10 cellular contexts compared by ENCODE assay signal in the genomic region with DNA sequence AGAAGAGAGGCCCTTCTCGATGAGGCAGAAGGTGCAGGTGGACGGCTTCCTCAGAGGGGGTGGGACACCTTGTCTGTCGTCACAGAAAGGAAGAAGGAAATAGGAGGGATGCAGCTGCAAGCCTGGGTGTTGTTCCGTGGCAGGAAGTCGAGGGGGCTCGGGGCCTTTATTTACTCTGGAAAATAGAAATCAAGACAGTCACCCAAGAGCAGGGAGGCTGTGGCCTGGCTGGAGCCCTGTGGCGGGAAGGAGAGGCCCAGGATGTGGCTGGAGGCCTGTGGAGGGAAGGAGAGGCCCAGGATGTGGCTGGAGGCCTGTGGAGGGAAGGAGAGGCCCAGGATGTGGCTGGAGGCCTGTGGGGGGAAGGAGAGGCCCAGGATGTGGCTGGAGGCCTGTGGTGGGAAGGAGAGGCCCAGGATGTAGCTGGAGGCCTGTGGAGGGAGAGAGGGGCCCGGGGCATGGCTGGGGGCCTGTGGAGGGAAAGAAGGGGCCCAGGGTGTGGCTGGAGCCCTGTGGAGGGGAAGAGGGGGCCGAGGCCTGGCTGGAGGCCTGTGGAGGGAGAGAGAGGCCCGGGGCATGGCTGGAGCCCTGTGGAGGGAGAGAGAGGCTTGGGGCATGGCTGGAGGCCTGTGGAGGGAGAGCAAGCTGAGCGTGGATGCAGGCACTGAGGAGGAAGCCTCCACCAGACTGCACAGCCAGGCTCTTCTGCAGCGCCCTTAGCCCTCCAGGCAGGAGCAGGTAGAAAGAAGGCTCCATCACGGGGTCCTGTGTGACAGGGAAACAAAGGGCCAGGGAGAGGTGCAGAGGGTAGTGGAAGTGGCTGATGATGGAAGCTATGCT.
DNase-seq lines count a peak whose midpoint lies in the region; ATAC-seq and TF ChIP-seq lines count a peak whose summit lies in the region.
"Had no signal": no experiment of that assay in that cellular context is flagged by ENCODE, and none has a peak within 500 bp of the region (broad histone marks: within the 10 kb centered on the region; RNA-seq: fewer than 3 reads in every experiment).

No MANE protein-coding gene starts in this region.

- no peak overlapping the region for H3K4me3 ChIP-seq in CD8-positive, alpha-beta memory T cell (ENCODE audit: low read length)
- H3K4me3 ChIP-seq in Jurkat, Clone E6-1 (ENCODE audit: low read length): no peak overlapping the region
- H3K4me3 ChIP-seq in breast epithelium: no peak overlapping the region

- peak overlapping the region; percentile 21 to 90 (median 63) for H3K4me3 Mint-ChIP-seq in CD8-positive, alpha-beta memory T cell
- no peak overlapping the region for H3K4me3 Mint-ChIP-seq in activated T-cell treated with anti-CD3 and anti-CD28 coated beads, Interleukin-2, amount 50 U/mL, for 4 hours
- peak overlapping the region; percentile 52 for H3K4me3 Mint-ChIP-seq in natural killer cell treated with Interleukin-12 subunit alpha and Interleukin-12 subunit beta and Interleukin-15 and Interleukin-18, amount 100 ng/mL, for 72 hours

- H3K27me3 ChIP-seq in CD8-positive, alpha-beta memory T cell (ENCODE audit: insufficient read depth, low read length, poor library complexity, severe bottlenecking): no peaks in the 10 kb centered on the region
- no peaks in the 10 kb centered on the region for H3K27me3 ChIP-seq in breast epithelium

- CTCF ChIA-PET in CD8-positive, alpha-beta memory T cell (lab: Charles Lee): interaction anchor here (1.9 kb wide), 1 partner anchor 83 kb away, joined by 5 read pairs; no protein-coding TSS in a partner anchor

- no peak for TF ChIP-seq CTCF in breast epithelium (IDR thresholded peaks at IDR 0.05)

- POLR2A ChIA-PET in CD8-positive, alpha-beta memory T cell (lab: Charles Lee): interaction anchor here (0.7 to 2.2 kb wide), 2 partner anchors 24 to 494 kb away, joined by 4 to 12 read pairs; no protein-coding TSS in a partner anchor

- no peaks in the 10 kb centered on the region for H3K27me3 Mint-ChIP-seq in CD8-positive, alpha-beta memory T cell
- no peaks in the 10 kb centered on the region for H3K27me3 Mint-ChIP-seq in activated T-cell treated with anti-CD3 and anti-CD28 coated beads, Interleukin-2, amount 50 U/mL, for 4 hours (ENCODE audit: low read depth)
- no peaks in the 10 kb centered on the region for H3K27me3 Mint-ChIP-seq in natural killer cell treated with Interleukin-12 subunit alpha and Interleukin-12 subunit beta and Interleukin-15 and Interleukin-18, amount 100 ng/mL, for 72 hours

- intact Hi-C loops in breast epithelium (cut with DNase I; ENCODE audit: low total_unique reads): no loop called here

- H3K27ac ChIP-seq in CD8-positive, alpha-beta memory T cell (ENCODE audit: low read depth, low read length): peak overlapping the region; percentile 22
- H3K27ac ChIP-seq in breast epithelium: no peak overlapping the region

- peak overlapping the region; percentile 75 to 99 (median 90) for H3K27ac Mint-ChIP-seq in CD8-positive, alpha-beta memory T cell
- peak overlapping the region; percentile 81 to 96 for H3K27ac Mint-ChIP-seq in natural killer cell treated with Interleukin-12 subunit alpha and Interleukin-12 subunit beta and Interleukin-15 and Interleukin-18, amount 100 ng/mL, for 72 hours

- ATAC-seq in activated T-cell treated with anti-CD3 and anti-CD28 coated beads, Interleukin-2, amount 50 U/mL, for 4 hours: peak; percentile 18 to 48
- peak; percentile 70 to 75 for ATAC-seq in natural killer cell treated with Interleukin-12 subunit alpha and Interleukin-12 subunit beta and Interleukin-15 and Interleukin-18, amount 100 ng/mL, for 72 hours
- no peak for ATAC-seq in SK-N-SH treated with all-trans-retinoic acid at 6 μM for 48 hours
- ATAC-seq: PC-3 had no signal

- no peak for TF ChIP-seq POLR2A in breast epithelium (IDR thresholded peaks at IDR 0.05)

- H3K36me3 Mint-ChIP-seq in CD8-positive, alpha-beta memory T cell: peaks cover 3 to 31% (median 6%) of the 10 kb centered on the region in 3 donors
- peaks cover 3% of the 10 kb centered on the region for H3K36me3 Mint-ChIP-seq in activated T-cell treated with anti-CD3 and anti-CD28 coated beads, Interleukin-2, amount 50 U/mL, for 4 hours (ENCODE audit: insufficient read depth)
- H3K36me3 Mint-ChIP-seq in natural killer cell treated with Interleukin-12 subunit alpha and Interleukin-12 subunit beta and Interleukin-15 and Interleukin-18, amount 100 ng/mL, for 72 hours: peaks cover 33% of the 10 kb centered on the region

- peaks cover 16 to 24% (median 17%) of the 10 kb centered on the region in 5 donors for H3K9me3 Mint-ChIP-seq in CD8-positive, alpha-beta memory T cell
- peaks cover 20% of the 10 kb centered on the region for H3K9me3 Mint-ChIP-seq in activated T-cell treated with anti-CD3 and anti-CD28 coated beads, Interleukin-2, amount 50 U/mL, for 4 hours
- peaks cover 22% of the 10 kb centered on the region for H3K9me3 Mint-ChIP-seq in natural killer cell treated with Interleukin-12 subunit alpha and Interleukin-12 subunit beta and Interleukin-15 and Interleukin-18, amount 100 ng/mL, for 72 hours

- peaks cover 53 to 70% (median 66%) of the 10 kb centered on the region in 3 donors for H3K4me1 Mint-ChIP-seq in CD8-positive, alpha-beta memory T cell
- H3K4me1 Mint-ChIP-seq in activated T-cell treated with anti-CD3 and anti-CD28 coated beads, Interleukin-2, amount 50 U/mL, for 4 hours (ENCODE audit: low read depth): peaks cover 33% of the 10 kb centered on the region
- H3K4me1 Mint-ChIP-seq in natural killer cell treated with Interleukin-12 subunit alpha and Interleukin-12 subunit beta and Interleukin-15 and Interleukin-18, amount 100 ng/mL, for 72 hours (ENCODE audit: low read depth in 2 of 2): peaks cover 50 to 59% of the 10 kb centered on the region in 2 donors

- peaks cover 8% of the 10 kb centered on the region for H3K9me3 ChIP-seq in CD8-positive, alpha-beta memory T cell (ENCODE audit: low read length)
- peaks cover 0 to 8% of the 10 kb centered on the region in 2 donors for H3K9me3 ChIP-seq in breast epithelium

- DNase-seq in CD8-positive, alpha-beta memory T cell: peak in 3 of 5 donors; percentile 22 to 51 (median 23)
- peak; percentile 81 for DNase-seq in Jurkat, Clone E6-1 (ENCODE audit: low read depth, low spot score)
- no peak for DNase-seq in activated T-cell treated with anti-CD3 and anti-CD28 coated beads, Interleukin-2, amount 50 U/mL, for 4 hours
- DNase-seq in natural killer cell treated with Interleukin-12 subunit alpha and Interleukin-12 subunit beta and Interleukin-15 and Interleukin-18, amount 100 ng/mL, for 72 hours (ENCODE audit: low spot score): peak; percentile 71
- DNase-seq in C1 segment of cervical spinal cord (lab: John Stamatoyannopoulos, UW): no peak
- no peak for DNase-seq in breast epithelium (ENCODE audit: low spot score in 2 of 2)
- DNase-seq in midbrain (lab: John Stamatoyannopoulos, UW): no peak
- DNase-seq: Calu3, PC-3 had no signal

- H3K36me3 ChIP-seq in CD8-positive, alpha-beta memory T cell (ENCODE audit: insufficient read depth, low read length): no peaks in the 10 kb centered on the region
- H3K36me3 ChIP-seq in breast epithelium: no peaks in the 10 kb centered on the region

- peaks cover 25% of the 10 kb centered on the region for H3K4me1 ChIP-seq in CD8-positive, alpha-beta memory T cell (ENCODE audit: insufficient read depth, low read length)
- no peaks in the 10 kb centered on the region for H3K4me1 ChIP-seq in breast epithelium

TF ChIP-seq in SK-N-SH treated with all-trans-retinoic acid at 6 μM for 48 hours, 23 proteins besides CTCF, POLR2A, EP300 and RAD21 (continues in another document):
- TF ChIP-seq, protein P1, sequence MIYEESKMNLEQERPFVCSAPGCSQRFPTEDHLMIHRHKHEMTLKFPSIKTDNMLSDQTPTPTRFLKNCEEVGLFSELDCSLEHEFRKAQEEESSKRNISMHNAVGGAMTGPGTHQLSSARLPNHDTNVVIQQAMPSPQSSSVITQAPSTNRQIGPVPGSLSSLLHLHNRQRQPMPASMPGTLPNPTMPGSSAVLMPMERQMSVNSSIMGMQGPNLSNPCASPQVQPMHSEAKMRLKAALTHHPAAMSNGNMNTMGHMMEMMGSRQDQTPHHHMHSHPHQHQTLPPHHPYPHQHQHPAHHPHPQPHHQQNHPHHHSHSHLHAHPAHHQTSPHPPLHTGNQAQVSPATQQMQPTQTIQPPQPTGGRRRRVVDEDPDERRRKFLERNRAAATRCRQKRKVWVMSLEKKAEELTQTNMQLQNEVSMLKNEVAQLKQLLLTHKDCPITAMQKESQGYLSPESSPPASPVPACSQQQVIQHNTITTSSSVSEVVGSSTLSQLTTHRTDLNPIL (CRISPR knock-in tag; IDR thresholded peaks at IDR 0.05; ENCODE audit: low read depth): no peak
- TF ChIP-seq ZFP3 (CRISPR knock-in tag; IDR thresholded peaks at IDR 0.05) (no peak), ZC3H10 (CRISPR knock-in tag; IDR thresholded peaks at IDR 0.05) (no peak), TOX (CRISPR knock-in tag; IDR thresholded peaks at IDR 0.05; ENCODE audit: borderline replicate concordance) (no peak), ARNTL (CRISPR knock-in tag; IDR thresholded peaks at IDR 0.05; ENCODE audit: borderline replicate concordance, low read depth) (no peak), ISL1 (CRISPR knock-in tag; IDR thresholded peaks at IDR 0.05) (no peak)
- TF ChIP-seq, protein P2, sequence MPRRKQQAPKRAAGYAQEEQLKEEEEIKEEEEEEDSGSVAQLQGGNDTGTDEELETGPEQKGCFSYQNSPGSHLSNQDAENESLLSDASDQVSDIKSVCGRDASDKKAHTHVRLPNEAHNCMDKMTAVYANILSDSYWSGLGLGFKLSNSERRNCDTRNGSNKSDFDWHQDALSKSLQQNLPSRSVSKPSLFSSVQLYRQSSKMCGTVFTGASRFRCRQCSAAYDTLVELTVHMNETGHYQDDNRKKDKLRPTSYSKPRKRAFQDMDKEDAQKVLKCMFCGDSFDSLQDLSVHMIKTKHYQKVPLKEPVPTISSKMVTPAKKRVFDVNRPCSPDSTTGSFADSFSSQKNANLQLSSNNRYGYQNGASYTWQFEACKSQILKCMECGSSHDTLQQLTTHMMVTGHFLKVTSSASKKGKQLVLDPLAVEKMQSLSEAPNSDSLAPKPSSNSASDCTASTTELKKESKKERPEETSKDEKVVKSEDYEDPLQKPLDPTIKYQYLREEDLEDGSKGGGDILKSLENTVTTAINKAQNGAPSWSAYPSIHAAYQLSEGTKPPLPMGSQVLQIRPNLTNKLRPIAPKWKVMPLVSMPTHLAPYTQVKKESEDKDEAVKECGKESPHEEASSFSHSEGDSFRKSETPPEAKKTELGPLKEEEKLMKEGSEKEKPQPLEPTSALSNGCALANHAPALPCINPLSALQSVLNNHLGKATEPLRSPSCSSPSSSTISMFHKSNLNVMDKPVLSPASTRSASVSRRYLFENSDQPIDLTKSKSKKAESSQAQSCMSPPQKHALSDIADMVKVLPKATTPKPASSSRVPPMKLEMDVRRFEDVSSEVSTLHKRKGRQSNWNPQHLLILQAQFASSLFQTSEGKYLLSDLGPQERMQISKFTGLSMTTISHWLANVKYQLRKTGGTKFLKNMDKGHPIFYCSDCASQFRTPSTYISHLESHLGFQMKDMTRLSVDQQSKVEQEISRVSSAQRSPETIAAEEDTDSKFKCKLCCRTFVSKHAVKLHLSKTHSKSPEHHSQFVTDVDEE (CRISPR knock-in tag; IDR thresholded peaks at IDR 0.05): no peak

Comparison
In these comparisons a context has a peak if more than half of its experiments do, and no peak if none do; other contexts are left out.
1. DNase-seq: peak in CD8-positive, alpha-beta memory T cell (3 of 5), Jurkat, Clone E6-1 (single experiment) and natural killer cell treated with Interleukin-12 subunit alpha and Interleukin-12 subunit beta and Interleukin-15 and Interleukin-18, amount 100 ng/mL, for 72 hours (single experiment); none in activated T-cell treated with anti-CD3 and anti-CD28 coated beads, Interleukin-2, amount 50 U/mL, for 4 hours (single experiment), C1 segment of cervical spinal cord (0 of 14), breast epithelium (0 of 2) and midbrain (single experiment).